Comparison of ENCODE assay signal across 17 cellular contexts in the genomic region with DNA sequence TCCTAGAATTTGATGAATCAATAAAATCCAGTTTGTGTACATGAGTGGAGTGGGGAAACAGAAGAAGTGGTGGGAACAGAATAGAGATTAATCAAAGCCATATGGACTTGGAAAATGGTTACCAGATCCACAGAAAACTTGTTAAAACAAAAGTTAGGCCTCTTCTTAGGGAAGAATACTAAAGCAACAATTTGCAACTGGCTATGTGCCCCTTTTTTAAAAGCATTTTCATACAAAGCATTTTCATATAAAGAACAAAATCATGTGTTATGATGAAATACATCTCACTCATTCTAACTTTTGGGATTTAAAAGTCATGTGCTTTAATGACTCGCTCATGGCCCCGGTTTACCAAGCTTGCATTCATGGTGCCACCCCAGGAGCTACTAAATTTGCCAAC.
"Had no signal": no experiment of that assay in that cellular context is flagged by ENCODE, and none has a peak within 500 bp of the region (broad histone marks: within the 10 kb centered on the region; RNA-seq: fewer than 3 reads in every experiment).

No MANE protein-coding gene starts in this region.

- H3K9me3 Mint-ChIP-seq: T-cell had no signal

- H3K36me3 ChIP-seq: pancreas, sigmoid colon, spleen, thyroid gland, uterus had no signal

- H3K27me3 ChIP-seq: dorsolateral prefrontal cortex, foreskin keratinocyte, pancreas, sigmoid colon, spleen, thyroid gland, uterus had no signal

- DNase-seq: activated naive CD4-positive, alpha-beta T cell treated with Interleukin-2 at 50 U/mL for 16 hours; activated T-cell treated with anti-CD3 and anti-CD28 coated beads for 4 hours; aorta; dorsolateral prefrontal cortex; foreskin keratinocyte; glutamatergic neuron; left ventricle myocardium superior; mesendoderm; pancreas; sigmoid colon; spleen; T-cell; T-helper 9 cell; thyroid gland; uterus had no signal

- H3K4me1 ChIP-seq: thyroid gland, uterus had no signal

- H3K4me3 Mint-ChIP-seq: T-cell had no signal

- H3K4me3 ChIP-seq: dorsolateral prefrontal cortex, pancreas, sigmoid colon, spleen, thyroid gland, uterus had no signal

- H3K27ac ChIP-seq: dorsolateral prefrontal cortex, foreskin keratinocyte, pancreas, sigmoid colon, spleen, thyroid gland, uterus had no signal

- ATAC-seq: activated CD4-positive, CD25-positive, alpha-beta regulatory T cell treated with anti-CD3 and anti-CD28 coated beads, Interleukin-2, amount 50 U/mL, for 24 hours; foreskin keratinocyte; left ventricle myocardium superior; pancreas; T-cell had no signal

- H3K9me3 ChIP-seq: pancreas, sigmoid colon, spleen, thyroid gland, uterus had no signal

- H3K36me3 Mint-ChIP-seq: T-cell had no signal

- FAIRE-seq: bronchial epithelial cell, pancreas had no signal

- H3K27ac Mint-ChIP-seq: T-cell had no signal
